ENCODE assay signal across 8 cellular contexts in genomic region chr2:41836944-41837343, GRCh38.
A peak's percentile ranks its signal among the peaks of the same experiment; 100 is the strongest.
DNase-seq lines count a peak whose midpoint lies in the region; ATAC-seq lines count a peak whose summit lies in the region.

No MANE protein-coding gene starts in this region.

- no peak overlapping the region for H3K14ac ChIP-seq in neuronal stem cell (ENCODE audit: low read length)

- peaks cover 0 to 13% (median 0%) of the 10 kb centered on the region in 3 experiments for H3K27me3 ChIP-seq in neuronal stem cell (ENCODE audit: control insufficient read depth in 3 of 3, insufficient read depth in 3 of 3, low read depth in 1 of 3, low read length in 3 of 3)

- no peak overlapping the region for H2AK5ac ChIP-seq in neuronal stem cell (ENCODE audit: low read depth, low read length)

- no peak overlapping the region for H2BK5ac ChIP-seq in neuronal stem cell (ENCODE audit: low read length)

- H3K79me1 ChIP-seq in neuronal stem cell (ENCODE audit: low read depth, low read length), result no peaks in the 10 kb centered on the region

- no peak overlapping the region for H3K27ac ChIP-seq in neuronal stem cell (replicated peaks; ENCODE audit: low read length)

- H3K9ac ChIP-seq in neuronal stem cell (ENCODE audit: low read depth, low read length, poor library complexity), result no peak overlapping the region

- H2BK15ac ChIP-seq in neuronal stem cell (ENCODE audit: low read length), result no peak overlapping the region

- H3K4me3 ChIP-seq in neuronal stem cell (ENCODE audit: low read length in 2 of 2), result no peak overlapping the region

- DNase-seq in SIG-M5 treated with dmso at 0.1 percent for 504 hours (lab: John Stamatoyannopoulos, UW; ENCODE audit: unreplicated experiment) (peak; percentile 30), SIG-M5 (lab: John Stamatoyannopoulos, UW) (no peak), NOMO-1 treated with DMSO at 0.1 percent for 48 hours (lab: John Stamatoyannopoulos, UW; ENCODE audit: unreplicated experiment) (peak; percentile 9), neuronal stem cell (ENCODE audit: low spot score) (peak; percentile 76)
- peak; percentile 9 for DNase-seq in central memory CD4-positive, alpha-beta T cell

- H2BK120ac ChIP-seq in neuronal stem cell (ENCODE audit: low read depth, low read length), result no peak overlapping the region

- no peaks in the 10 kb centered on the region for H3K36me3 ChIP-seq in neuronal stem cell (replicated peaks in 1 of 2; ENCODE audit: control insufficient read depth in 2 of 2, insufficient read depth in 2 of 2, low read length in 2 of 2)

- no peak overlapping the region for H3K4me2 ChIP-seq in neuronal stem cell (ENCODE audit: insufficient read depth, low read length, poor library complexity, severe bottlenecking)

- WGBS in neuronal stem cell (ENCODE audit: extremely low coverage in 2 of 2, insufficient read length in 2 of 2, insufficient replicate concordance in 1 of 2), 2 donors, result no CpG with 5 or more reads among the region's 4 CpGs

- no peak overlapping the region for H4K8ac ChIP-seq in neuronal stem cell (ENCODE audit: low read depth, low read length)

- H3K9me3 ChIP-seq in neuronal stem cell (replicated peaks in 1 of 2; ENCODE audit: control insufficient read depth in 2 of 2, insufficient read depth in 1 of 2, low read depth in 1 of 2, low read length in 2 of 2), result no peaks in the 10 kb centered on the region

- H2BK12ac ChIP-seq in neuronal stem cell (ENCODE audit: low read length), result no peak overlapping the region

- no peak overlapping the region for H3K4ac ChIP-seq in neuronal stem cell (ENCODE audit: low read length)

- no peak overlapping the region for H4K91ac ChIP-seq in neuronal stem cell (ENCODE audit: low read depth, low read length, poor library complexity)

- H3K4me1 ChIP-seq in neuronal stem cell (ENCODE audit: control insufficient read depth in 2 of 2, insufficient read depth in 1 of 2, low read depth in 1 of 2, low read length in 2 of 2), result peaks cover 0 to 7% of the 10 kb centered on the region in 2 donors

- ATAC-seq in HG02623 (IDR thresholded peaks at IDR 0.05; ENCODE audit: unreplicated experiment) (no peak), HG03196 (IDR thresholded peaks at IDR 0.05; ENCODE audit: unreplicated experiment) (no peak), GM18873 (IDR thresholded peaks at IDR 0.05; ENCODE audit: low FRiP score, unreplicated experiment) (no peak)

- no peak overlapping the region for H2AFZ ChIP-seq in neuronal stem cell (ENCODE audit: low read length)

- no peak overlapping the region for H3K23ac ChIP-seq in neuronal stem cell (ENCODE audit: low read depth, low read length, poor library complexity)

- H3K18ac ChIP-seq in neuronal stem cell (ENCODE audit: low read length), result no peak overlapping the region
